12 cellular contexts compared by ENCODE assay signal in genomic region chr22:37308385-37309200, GRCh38. TPM values are rescaled to one million over a fixed set of nuclear protein-coding genes. Genes with fewer than 3 reads are reported as not detected.
DNase-seq lines count a peak whose midpoint lies in the region; ATAC-seq, FAIRE-seq and TF ChIP-seq lines count a peak whose summit lies in the region.
"Had no signal": no experiment of that assay in that cellular context is flagged by ENCODE, and none has a peak within 500 bp of the region (broad histone marks: within the 10 kb centered on the region; RNA-seq: fewer than 3 reads in every experiment).

No MANE protein-coding gene starts in this region.

- TF ChIP-seq CTCF in Panc1 (IDR thresholded peaks at IDR 0.05) (no peak), H1 (IDR thresholded peaks at IDR 0.05; ENCODE audit: control extremely low read depth in 1 of 3, insufficient read depth in 1 of 3, low read depth in 1 of 3, low read length in 3 of 3) (no peak)

- no peak overlapping the region for H4K5ac ChIP-seq in H1 (ENCODE audit: insufficient read length, low read depth, low read length)

- H4K20me1 ChIP-seq in H1 (replicated peaks in 1 of 2; ENCODE audit: control insufficient read depth in 1 of 2, insufficient read depth in 2 of 2, low read length in 2 of 2) = no peaks in the 10 kb centered on the region

- peak overlapping the region; percentile 97 for H3K27ac Mint-ChIP-seq in activated T-cell treated with anti-CD3 and anti-CD28 coated beads, Interleukin-2, amount 50 U/mL, for 24 hours
- peak overlapping the region; percentile 92 for H3K27ac Mint-ChIP-seq in stimulated activated effector memory CD8-positive, alpha-beta T cell treated with anti-CD3 and anti-CD28 coated beads, Interleukin-12 subunit alpha, Interleukin-12 subunit beta, amount 100 ng/mL, for 72 hours

- WGBS in H1 (ENCODE audit: extremely low coverage in 1 of 2, insufficient coverage in 1 of 2, insufficient read length in 1 of 2, insufficient replicate concordance in 2 of 2, low coverage in 1 of 2, low lambda C conversion rate in 2 of 2, missing lambda C conversion rate in 1 of 2), 2 experiments = 80% methylated on average over 18 of the region's 18 CpGs; no CpG with 5 or more reads in 1 of the 2 experiments

- no peak overlapping the region for H3K56ac ChIP-seq in H1 (replicated peaks; ENCODE audit: insufficient read length, low read depth, low read length)

- no TSS peak for BruUV-seq in Panc1 (replicated peaks; lab: Mats Ljungman, UMichigan)

- POLR2A ChIA-PET in Panc1 (lab: Charles Lee) (no interaction called here), H1 (lab: Charles Lee; ENCODE audit: partially characterized antibody) (no interaction called here)

- no peak overlapping the region for H2BK20ac ChIP-seq in H1 (ENCODE audit: low read length)

- peak overlapping the region; percentile 76 for H3K4ac ChIP-seq in H1 (replicated peaks; ENCODE audit: insufficient read length, low read depth, low read length)

- DNase-seq in activated T-cell treated with anti-CD3 and anti-CD28 coated beads, Interleukin-2, amount 50 U/mL, for 24 hours = no peak
- DNase-seq in activated T-cell treated with anti-CD3 and anti-CD28 coated beads for 4 hours = no peak
- no peak for DNase-seq in Panc1 (ENCODE audit: low read depth, low spot score)
- no peak for DNase-seq in H1 (ENCODE audit: low read depth in 1 of 2, low spot score in 2 of 2)
- DNase-seq in stimulated activated effector memory CD8-positive, alpha-beta T cell treated with anti-CD3 and anti-CD28 coated beads, Interleukin-12 subunit alpha, Interleukin-12 subunit beta, amount 100 ng/mL, for 72 hours (ENCODE audit: low spot score in 2 of 2) = no peak
- DNase-seq in kidney glomerular epithelial cell (lab: John Stamatoyannopoulos, UW) = no peak
- DNase-seq in stimulated activated CD4-positive, alpha-beta T cell treated with anti-CD3 and anti-CD28 coated beads, Interleukin-2, amount 100 ng/mL, for 24 hours = no peak
- DNase-seq: foreskin fibroblast, NCI-H1417 had no signal

- CTCF ChIA-PET in Panc1 (lab: Charles Lee) (no interaction called here), H1 (lab: Charles Lee; ENCODE audit: partially characterized antibody) (interaction anchor here (1.2 to 1.8 kb wide), 5 partner anchors 16 to 148 kb away, joined by 4 to 6 read pairs (median 6); no protein-coding TSS in a partner anchor)

- peaks cover 84% of the 10 kb centered on the region for H3K4me1 Mint-ChIP-seq in activated T-cell treated with anti-CD3 and anti-CD28 coated beads, Interleukin-2, amount 50 U/mL, for 24 hours (ENCODE audit: low read depth)
- peaks cover 97% of the 10 kb centered on the region for H3K4me1 Mint-ChIP-seq in stimulated activated effector memory CD8-positive, alpha-beta T cell treated with anti-CD3 and anti-CD28 coated beads, Interleukin-12 subunit alpha, Interleukin-12 subunit beta, amount 100 ng/mL, for 72 hours

- intact Hi-C loops in Panc1 (cut with micrococcal nuclease; ENCODE audit: unreplicated experiment) = no loop called here

- peak overlapping the region; percentile 27; the same call in 1 of the 2 replicates for H2BK12ac ChIP-seq in H1 (ENCODE audit: low read depth, low read length)

- 0 out of 2 replicates have a peak overlapping the region, but pooled peaks have one; percentile 10 for H2BK15ac ChIP-seq in H1 (ENCODE audit: low read length)

- no peaks in the 10 kb centered on the region for H3K9me3 ChIP-seq in Panc1 (ENCODE audit: control insufficient read depth, insufficient read depth, low read depth, low read length)
- H3K9me3 ChIP-seq in H1 (ENCODE audit: insufficient read depth in 2 of 2, low read depth in 1 of 2, low read length in 1 of 2) = no peaks in the 10 kb centered on the region; a peak in 1 of 4 replicates
- H3K9me3 ChIP-seq: psoas muscle, tibial nerve had no signal

- no peak for TF ChIP-seq POLR2A in H1 (IDR thresholded peaks at IDR 0.05; ENCODE audit: control extremely low read depth in 1 of 2, low read depth in 2 of 2, low read length in 2 of 2)

- H3K36me3 ChIP-seq in Panc1 (ENCODE audit: control insufficient read depth, insufficient read depth, low read length) = no peaks in the 10 kb centered on the region
- H3K36me3 ChIP-seq in H1 (ENCODE audit: control insufficient read depth in 2 of 4, insufficient read depth in 4 of 4, low read length in 3 of 4) = no peaks in the 10 kb centered on the region; a peak in 1 of 8 replicates
- H3K36me3 ChIP-seq: tibial nerve had no signal

- no peak overlapping the region for H3K14ac ChIP-seq in H1 (ENCODE audit: insufficient read length)

- no peak for TF ChIP-seq EP300 in H1 (IDR thresholded peaks at IDR 0.05; ENCODE audit: borderline replicate concordance in 1 of 2, low read depth in 2 of 2, low read length in 2 of 2)

- no peak overlapping the region for H2AFZ ChIP-seq in H1 (ENCODE audit: low read length)

- H3K79me1 ChIP-seq in H1 (ENCODE audit: low read depth, low read length) = no peaks in the 10 kb centered on the region

- H3K4me3 ChIP-seq in Panc1 (ENCODE audit: low read depth in 2 of 2, low read length in 2 of 2) = no peak overlapping the region
- no peak overlapping the region for H3K4me3 ChIP-seq in H1 (ENCODE audit: extremely low read depth in 1 of 4, insufficient read depth in 2 of 4, low read depth in 3 of 4, low read length in 4 of 4)
- H3K4me3 ChIP-seq: psoas muscle, tibial nerve had no signal

- no peak overlapping the region for H2BK120ac ChIP-seq in H1 (replicated peaks; ENCODE audit: low read depth, low read length)

- FAIRE-seq in H1 (lab: Jason Lieb, UNC) = peak; percentile 52

- peaks cover 2% of the 10 kb centered on the region; the same call in 1 of the 2 replicates for H3K23me2 ChIP-seq in H1 (ENCODE audit: low read depth, low read length)

- H3K27me3 Mint-ChIP-seq in activated T-cell treated with anti-CD3 and anti-CD28 coated beads, Interleukin-2, amount 50 U/mL, for 24 hours = no peaks in the 10 kb centered on the region

- H4K8ac ChIP-seq in H1 (ENCODE audit: extremely low read depth, insufficient read depth, low read length) = no peak overlapping the region

- ATAC-seq in Panc1 (no peak), GM19467 (IDR thresholded peaks at IDR 0.05; ENCODE audit: unreplicated experiment) (no peak)
- no peak for ATAC-seq in stimulated activated effector memory CD8-positive, alpha-beta T cell treated with anti-CD3 and anti-CD28 coated beads, Interleukin-12 subunit alpha, Interleukin-12 subunit beta, amount 100 ng/mL, for 72 hours
- ATAC-seq: psoas muscle had no signal

- H3K27ac ChIP-seq in Panc1 (ENCODE audit: low read length) (peak overlapping the region; percentile 91), H1 (ENCODE audit: low read depth, low read length) (no peak overlapping the region)

- in situ Hi-C loops in Panc1 (cut with HindIII; ENCODE audit: low pct_unique_long_range_greater_than_20kb, low sequenced_read_pairs) = no loop called here

- H4K91ac ChIP-seq in H1 (replicated peaks; ENCODE audit: insufficient read length, low read length) = peak overlapping the region; percentile 25

- no peak for TF ChIP-seq RAD21 in H1 (IDR thresholded peaks at IDR 0.05 in 1 of 2, conservative IDR thresholded peaks at IDR 0.05 in 1 of 2; ENCODE audit: low read depth in 2 of 2, low read length in 2 of 2)

- no peaks in the 10 kb centered on the region for H3K9me3 Mint-ChIP-seq in activated T-cell treated with anti-CD3 and anti-CD28 coated beads, Interleukin-2, amount 50 U/mL, for 24 hours
- H3K9me3 Mint-ChIP-seq in stimulated activated effector memory CD8-positive, alpha-beta T cell treated with anti-CD3 and anti-CD28 coated beads, Interleukin-12 subunit alpha, Interleukin-12 subunit beta, amount 100 ng/mL, for 72 hours = no peaks in the 10 kb centered on the region

- peak overlapping the region; percentile 59; the same call in 1 of the 2 replicates for H2AK5ac ChIP-seq in H1 (ENCODE audit: low read depth, low read length)

- peaks cover 52% of the 10 kb centered on the region for H3K4me1 ChIP-seq in Panc1 (ENCODE audit: control insufficient read depth, insufficient read depth, low read length)
- peaks cover 6 to 28% (median 18%) of the 10 kb centered on the region in 4 experiments for H3K4me1 ChIP-seq in H1 (replicated peaks in 1 of 4; ENCODE audit: control insufficient read depth in 3 of 4, insufficient read depth in 4 of 4, low read length in 3 of 4)

- H3K23ac ChIP-seq in H1 (ENCODE audit: insufficient read length) = peak overlapping the region; percentile 5

- peaks cover 45% of the 10 kb centered on the region for H3K36me3 Mint-ChIP-seq in activated T-cell treated with anti-CD3 and anti-CD28 coated beads, Interleukin-2, amount 50 U/mL, for 24 hours (ENCODE audit: low read depth)
- H3K36me3 Mint-ChIP-seq in stimulated activated effector memory CD8-positive, alpha-beta T cell treated with anti-CD3 and anti-CD28 coated beads, Interleukin-12 subunit alpha, Interleukin-12 subunit beta, amount 100 ng/mL, for 72 hours = peaks cover 100% of the 10 kb centered on the region

- H3K18ac ChIP-seq in H1 (ENCODE audit: extremely low read depth, low read length) = no peak overlapping the region

- no peaks in the 10 kb centered on the region; a peak in 1 of 4 replicates for H3K79me2 ChIP-seq in H1 (ENCODE audit: control insufficient read depth in 1 of 2, insufficient read depth in 2 of 2, low read length in 2 of 2)

- no peak overlapping the region for H3K9ac ChIP-seq in H1 (replicated peaks in 1 of 4; ENCODE audit: extremely low read depth in 1 of 4, low read depth in 3 of 4, low read length in 3 of 4)

- peak overlapping the region; percentile 70 for H3K4me3 Mint-ChIP-seq in activated T-cell treated with anti-CD3 and anti-CD28 coated beads, Interleukin-2, amount 50 U/mL, for 24 hours
- H3K4me3 Mint-ChIP-seq in stimulated activated effector memory CD8-positive, alpha-beta T cell treated with anti-CD3 and anti-CD28 coated beads, Interleukin-12 subunit alpha, Interleukin-12 subunit beta, amount 100 ng/mL, for 72 hours = peak overlapping the region; percentile 73

- H2BK5ac ChIP-seq in H1 (ENCODE audit: low read depth, low read length) = no peak overlapping the region

- no peak overlapping the region for H3K4me2 ChIP-seq in H1 (ENCODE audit: insufficient read depth in 1 of 2, low read depth in 2 of 2, low read length in 2 of 2)

- H3K27me3 ChIP-seq in Panc1 (ENCODE audit: control insufficient read depth, insufficient read depth, low read length) (no peaks in the 10 kb centered on the region), H1 (replicated peaks in 1 of 4; ENCODE audit: control insufficient read depth in 3 of 4, extremely low read depth in 1 of 4, insufficient read depth in 3 of 4, low read length in 3 of 4) (peaks cover 0 to 6% (median 3%) of the 10 kb centered on the region in 4 experiments; a peak in 3 of 7 replicates)
- H3K27me3 ChIP-seq: tibial nerve had no signal

RNA-seq across cellular contexts. Expression of gene CYTH4, which starts 26.3 kb away (rescaled TPM):
- total RNA-seq in Panc1 (2021; ENCODE audit: unreplicated experiment) = 1.3 TPM
- polyA plus RNA-seq in Panc1 (2012; ENCODE audit: insufficient read length) = 1.6 TPM
- total RNA-seq in H1 (2021; fragmentation: NEBNext Ultra II Directional; extraction: Animal tissue kit (Norgen Biotek cat#: 25700)) = not detected in 2 replicates
- polyA plus RNA-seq in H1 (2011; rRNA removed) = 0.08 and 0.09 TPM in 2 replicates
- 0.43 TPM for polyA plus RNA-seq in H1 (2011; cell fraction: cytosol; rRNA removed)
- polyA plus RNA-seq in H1 (2011; cell fraction: nucleus; rRNA removed) = 0.16 TPM
- polyA plus RNA-seq in H1 (2012, experiment 1 of 2) = 0.07 to 0.11 TPM in 2 of 4 replicates, not detected in the others
- polyA plus RNA-seq in H1 (2012, experiment 2 of 2) = not detected
- polyA plus RNA-seq in H1 (2013, experiment 1 of 2) = 0.02 TPM
- 0.04 TPM for polyA plus RNA-seq in H1 (2013, experiment 2 of 2)
- polyA minus RNA-seq in H1 (2011; rRNA and poly(A)+ RNA removed) = 0.10 TPM in 1 of 2 replicates, not detected in the other
- polyA minus RNA-seq in H1 (2011; cell fraction: cytosol; rRNA and poly(A)+ RNA removed) = not detected
- not detected for polyA minus RNA-seq in H1 (2011; cell fraction: nucleus; rRNA and poly(A)+ RNA removed)
